ENCODE assay signal across 16 cellular contexts in genomic region chr2:190981733-190982132, GRCh38. TPM values are rescaled to one million over a fixed set of nuclear protein-coding genes. Genes with fewer than 3 reads are reported as not detected.
A peak's percentile ranks its signal among the peaks of the same experiment; 100 is the strongest.
DNase-seq lines count a peak whose midpoint lies in the region; ATAC-seq and TF ChIP-seq lines count a peak whose summit lies in the region.
"Had no signal": no experiment of that assay in that cellular context is flagged by ENCODE, and none has a peak within 500 bp of the region (broad histone marks: within the 10 kb centered on the region; RNA-seq: fewer than 3 reads in every experiment).

No MANE protein-coding gene starts in this region.

- POLR2A ChIA-PET in activated CD8-positive, alpha-beta T cell treated with anti-CD3 and anti-CD28 coated beads for 36 hours (lab: Charles Lee), result interaction anchor here (1.0 to 13.0 kb wide), 3 partner anchors 9 to 14 kb away, joined by 5 to 121 read pairs (median 10); no protein-coding TSS in a partner anchor

- no peak overlapping the region for H3K4me3 Mint-ChIP-seq in activated naive CD4-positive, alpha-beta T cell treated with anti-CD3 and anti-CD28 coated beads, Interleukin-2, amount 50 U/mL, for 24 hours
- no peak overlapping the region for H3K4me3 Mint-ChIP-seq in activated CD8-positive, alpha-beta T cell treated with anti-CD3 and anti-CD28 coated beads for 36 hours
- H3K4me3 Mint-ChIP-seq in memory B cell, result no peak overlapping the region

- no peak for ATAC-seq in activated CD8-positive, alpha-beta T cell treated with anti-CD3 and anti-CD28 coated beads for 36 hours
- ATAC-seq in memory B cell (ENCODE audit: low read depth), result no peak
- no peak for ATAC-seq in HG02870 (IDR thresholded peaks at IDR 0.05; ENCODE audit: unreplicated experiment)

- H3K9me3 Mint-ChIP-seq in activated naive CD4-positive, alpha-beta T cell treated with anti-CD3 and anti-CD28 coated beads, Interleukin-2, amount 50 U/mL, for 24 hours, result no peaks in the 10 kb centered on the region
- no peaks in the 10 kb centered on the region for H3K9me3 Mint-ChIP-seq in activated CD8-positive, alpha-beta T cell treated with anti-CD3 and anti-CD28 coated beads for 36 hours
- no peaks in the 10 kb centered on the region for H3K9me3 Mint-ChIP-seq in memory B cell

- TF ChIP-seq CTCF in activated CD8-positive, alpha-beta T cell treated with anti-CD3 and anti-CD28 coated beads for 36 hours (IDR thresholded peaks at IDR 0.05), result no peak

- H3K27me3 Mint-ChIP-seq in activated naive CD4-positive, alpha-beta T cell treated with anti-CD3 and anti-CD28 coated beads, Interleukin-2, amount 50 U/mL, for 24 hours, result no peaks in the 10 kb centered on the region
- H3K27me3 Mint-ChIP-seq in activated CD8-positive, alpha-beta T cell treated with anti-CD3 and anti-CD28 coated beads for 36 hours, result no peaks in the 10 kb centered on the region
- no peaks in the 10 kb centered on the region for H3K27me3 Mint-ChIP-seq in memory B cell

- peaks cover 79% of the 10 kb centered on the region for H3K4me1 Mint-ChIP-seq in activated naive CD4-positive, alpha-beta T cell treated with anti-CD3 and anti-CD28 coated beads, Interleukin-2, amount 50 U/mL, for 24 hours
- peaks cover 76% of the 10 kb centered on the region for H3K4me1 Mint-ChIP-seq in activated CD8-positive, alpha-beta T cell treated with anti-CD3 and anti-CD28 coated beads for 36 hours (ENCODE audit: low read depth)
- no peaks in the 10 kb centered on the region for H3K4me1 Mint-ChIP-seq in memory B cell

- DNase-seq in activated naive CD4-positive, alpha-beta T cell treated with Interleukin-2 at 50 U/mL for 16 hours, result no peak
- no peak for DNase-seq in activated CD8-positive, alpha-beta T cell treated with anti-CD3 and anti-CD28 coated beads for 36 hours
- no peak for DNase-seq in memory B cell (ENCODE audit: low spot score in 2 of 2)
- DNase-seq in T-helper 1 cell, result no peak
- DNase-seq in NCI-H2081 (lab: John Stamatoyannopoulos, UW), result no peak
- no peak for DNase-seq in mesenteric fat pad (ENCODE audit: low spot score)
- DNase-seq: activated CD4-positive, CD25-positive, alpha-beta regulatory T cell treated with anti-CD3 and anti-CD28 coated beads, Interleukin-2, amount 50 U/mL, for 72 hours; activated CD8-positive, alpha-beta memory T cell treated with anti-CD3 and anti-CD28 coated beads, Interleukin-2, amount 50 U/mL, for 48 hours; DND-41; GM23248; mesenchymal stem cell; NCI-H1694 treated with DMSO at 0.1 percent for 48 hours; spleen; T1000 had no signal

- CTCF ChIA-PET in activated CD8-positive, alpha-beta T cell treated with anti-CD3 and anti-CD28 coated beads for 36 hours (lab: Charles Lee), result interaction anchor here (0.6 kb wide), 1 partner anchor 33 kb away, joined by 3 read pairs; no protein-coding TSS in a partner anchor

- peaks cover 45% of the 10 kb centered on the region for H3K36me3 Mint-ChIP-seq in activated naive CD4-positive, alpha-beta T cell treated with anti-CD3 and anti-CD28 coated beads, Interleukin-2, amount 50 U/mL, for 24 hours
- H3K36me3 Mint-ChIP-seq in activated CD8-positive, alpha-beta T cell treated with anti-CD3 and anti-CD28 coated beads for 36 hours (ENCODE audit: low read depth), result peaks cover 94% of the 10 kb centered on the region
- peaks cover 56% of the 10 kb centered on the region for H3K36me3 Mint-ChIP-seq in memory B cell

- H3K27ac Mint-ChIP-seq in activated naive CD4-positive, alpha-beta T cell treated with anti-CD3 and anti-CD28 coated beads, Interleukin-2, amount 50 U/mL, for 24 hours, result peak overlapping the region; percentile 91
- peak overlapping the region; percentile 39 for H3K27ac Mint-ChIP-seq in activated CD8-positive, alpha-beta T cell treated with anti-CD3 and anti-CD28 coated beads for 36 hours
- H3K27ac Mint-ChIP-seq in memory B cell, result peak overlapping the region; percentile 40

- intact Hi-C loops in activated CD8-positive, alpha-beta T cell treated with anti-CD3 and anti-CD28 coated beads for 36 hours (cut with micrococcal nuclease), result no loop called here

RNA-seq across cellular contexts. Expression of gene STAT1, which starts 32.2 kb away (rescaled TPM):
- total RNA-seq in activated CD8-positive, alpha-beta T cell treated with anti-CD3 and anti-CD28 coated beads for 36 hours, result 100 to 1,000 TPM; 293 to 311 TPM
- 186 TPM for total RNA-seq in mesenteric fat pad

Comparison
In these comparisons a context has a peak if more than half of its experiments do, and no peak if none do; other contexts are left out.
1. H3K27ac Mint-ChIP-seq: peak in every context shown above with its lines; median percentile 91 in activated naive CD4-positive, alpha-beta T cell treated with anti-CD3 and anti-CD28 coated beads, Interleukin-2, amount 50 U/mL, for 24 hours; 40 in memory B cell; 39 in activated CD8-positive, alpha-beta T cell treated with anti-CD3 and anti-CD28 coated beads for 36 hours.